In genomic region chr14:99612065-99612736, GRCh38 we compare ENCODE assay signal across 20 cellular contexts. TPM values are rescaled to one million over a fixed set of nuclear protein-coding genes. Genes with fewer than 3 reads are reported as not detected.
DNase-seq lines count a peak whose midpoint lies in the region; ATAC-seq and TF ChIP-seq lines count a peak whose summit lies in the region.
"Had no signal": no experiment of that assay in that cellular context is flagged by ENCODE, and none has a peak within 500 bp of the region (broad histone marks: within the 10 kb centered on the region; RNA-seq: fewer than 3 reads in every experiment).

No MANE protein-coding gene starts in this region.

- intact Hi-C loops in MCF 10A (cut with micrococcal nuclease) (no loop called here), breast epithelium (cut with DNase I; ENCODE audit: low total_unique reads) (no loop called here), vagina (cut with DNase I) (no loop called here)

- no TSS peak for BruUV-seq in MCF 10A (replicated peaks; lab: Mats Ljungman, UMichigan)

- peak; percentile 49 for DNase-seq in MCF 10A (ENCODE audit: unreplicated experiment)
- no peak for DNase-seq in breast epithelium (ENCODE audit: low spot score in 2 of 2)
- peak; percentile 91 to 94 for DNase-seq in foreskin keratinocyte
- DNase-seq in vagina (ENCODE audit: extremely low spot score in 2 of 2): no peak
- DNase-seq in HuH-7 (ENCODE audit: low spot score): no peak
- DNase-seq: activated CD8-positive, alpha-beta memory T cell treated with anti-CD3 and anti-CD28 coated beads, Interleukin-2, amount 10 ng/mL, durations not matched to agents 7 days and 5 days; activated gamma-delta T cell treated with Interleukin-2 at 50 U/mL for 16 hours; brain microvascular endothelial cell; CD8-positive, alpha-beta memory T cell; H9; naive B cell; NCI-H187 treated with DMSO at 0.1 percent for 48 hours; SK-N-SH; stimulated activated CD4-positive, alpha-beta T cell treated with anti-CD3 and anti-CD28 coated beads, Interleukin-15, amount 100 ng/mL, for 24 hours had no signal

- H3K36me3 ChIP-seq in breast epithelium (no peaks in the 10 kb centered on the region), OCI-LY3 (replicated peaks; ENCODE audit: low read depth, low read length) (no peaks in the 10 kb centered on the region), vagina (no peaks in the 10 kb centered on the region)
- H3K36me3 ChIP-seq: brain microvascular endothelial cell, prostate gland had no signal

- H2AFZ ChIP-seq in OCI-LY3 (ENCODE audit: low read depth, low read length): no peak overlapping the region

- no peak overlapping the region for H3K4me3 Mint-ChIP-seq in MCF 10A (ENCODE audit: unreplicated experiment)
- H3K4me3 Mint-ChIP-seq: activated CD8-positive, alpha-beta memory T cell treated with anti-CD3 and anti-CD28 coated beads, Interleukin-2, amount 10 ng/mL, durations not matched to agents 7 days and 5 days; CD8-positive, alpha-beta memory T cell; H9; naive B cell had no signal

- no peak for TF ChIP-seq POLR2A in breast epithelium (IDR thresholded peaks at IDR 0.05)
- TF ChIP-seq POLR2A in vagina (IDR thresholded peaks at IDR 0.05): no peak

- CTCF ChIA-PET in MCF 10A (lab: Yijun Ruan, JAX): interaction anchor here (0.7 to 1.1 kb wide), 2 partner anchors 16 to 130 kb away, joined by 3 read pairs; no protein-coding TSS in a partner anchor

- H3K36me3 Mint-ChIP-seq in MCF 10A (ENCODE audit: insufficient read depth, unreplicated experiment): no peaks in the 10 kb centered on the region
- H3K36me3 Mint-ChIP-seq: activated CD8-positive, alpha-beta memory T cell treated with anti-CD3 and anti-CD28 coated beads, Interleukin-2, amount 10 ng/mL, durations not matched to agents 7 days and 5 days; CD8-positive, alpha-beta memory T cell; naive B cell had no signal

- H3K4me1 ChIP-seq in breast epithelium (no peaks in the 10 kb centered on the region), OCI-LY3 (ENCODE audit: low read length) (peaks cover 19% of the 10 kb centered on the region), foreskin keratinocyte (peaks cover 8% of the 10 kb centered on the region), vagina (peaks cover 55% of the 10 kb centered on the region)
- H3K4me1 ChIP-seq: prostate gland had no signal

- no peaks in the 10 kb centered on the region for H3K9me3 Mint-ChIP-seq in MCF 10A (ENCODE audit: unreplicated experiment)
- H3K9me3 Mint-ChIP-seq: CD8-positive, alpha-beta memory T cell; H9; naive B cell had no signal

- no peaks in the 10 kb centered on the region for H3K79me2 ChIP-seq in OCI-LY3 (ENCODE audit: low read length)

- ATAC-seq in foreskin keratinocyte: peak; percentile 85
- no peak for ATAC-seq in HG03159 (IDR thresholded peaks at IDR 0.05; ENCODE audit: unreplicated experiment)
- no peak for ATAC-seq in HG03432 (IDR thresholded peaks at IDR 0.05; ENCODE audit: unreplicated experiment)
- ATAC-seq: activated CD8-positive, alpha-beta memory T cell treated with anti-CD3 and anti-CD28 coated beads, Interleukin-2, amount 10 ng/mL, durations not matched to agents 7 days and 5 days; left lobe of liver had no signal

- no peaks in the 10 kb centered on the region for H4K20me1 ChIP-seq in OCI-LY3 (ENCODE audit: insufficient read depth, low read length)

- H3K27ac ChIP-seq in breast epithelium (no peak overlapping the region), OCI-LY3 (ENCODE audit: low read length) (no peak overlapping the region), foreskin keratinocyte (peak overlapping the region; percentile 67), vagina (peak overlapping the region; percentile 57)
- H3K27ac ChIP-seq: brain microvascular endothelial cell, KMS-11, prostate gland had no signal

- TF ChIP-seq CTCF in MCF 10A (IDR thresholded peaks at IDR 0.05; ENCODE audit: unreplicated experiment) (no peak), breast epithelium (IDR thresholded peaks at IDR 0.05) (no peak), OCI-LY3 (IDR thresholded peaks at IDR 0.05; ENCODE audit: low read depth, low read length) (no peak), foreskin keratinocyte (conservative IDR thresholded peaks at IDR 0.05) (no peak), vagina (IDR thresholded peaks at IDR 0.05) (no peak)

- POLR2A ChIA-PET in MCF 10A (lab: Yijun Ruan, JAX): interaction anchor here (1.1 to 1.4 kb wide), 4 partner anchors 9 to 95 kb away, joined by 3 to 8 read pairs (median 5); partner anchors contain the start of gene CCDC85C

- H3K27me3 Mint-ChIP-seq in MCF 10A (ENCODE audit: insufficient read depth, unreplicated experiment): no peaks in the 10 kb centered on the region

- no peak overlapping the region for H3K9ac ChIP-seq in OCI-LY3 (ENCODE audit: low read length)
- H3K9ac ChIP-seq: KMS-11, SK-N-SH had no signal

- H3K4me1 Mint-ChIP-seq in MCF 10A (ENCODE audit: insufficient read depth, unreplicated experiment): peaks cover 8% of the 10 kb centered on the region
- H3K4me1 Mint-ChIP-seq: activated CD8-positive, alpha-beta memory T cell treated with anti-CD3 and anti-CD28 coated beads, Interleukin-2, amount 10 ng/mL, durations not matched to agents 7 days and 5 days had no signal

- peak overlapping the region; percentile 25 for H3K4me2 ChIP-seq in OCI-LY3 (ENCODE audit: low read length)
- H3K4me2 ChIP-seq: KMS-11, SK-N-SH had no signal

- peak overlapping the region; percentile 75 for H3K27ac Mint-ChIP-seq in MCF 10A (ENCODE audit: low read depth, unreplicated experiment)
- H3K27ac Mint-ChIP-seq: activated CD8-positive, alpha-beta memory T cell treated with anti-CD3 and anti-CD28 coated beads, Interleukin-2, amount 10 ng/mL, durations not matched to agents 7 days and 5 days; CD8-positive, alpha-beta memory T cell; naive B cell had no signal

- H3K4me3 ChIP-seq in breast epithelium (no peak overlapping the region), OCI-LY3 (ENCODE audit: low read length) (no peak overlapping the region), vagina (no peak overlapping the region)
- H3K4me3 ChIP-seq: prostate gland had no signal

- no peaks in the 10 kb centered on the region for H3K27me3 ChIP-seq in breast epithelium
- H3K27me3 ChIP-seq in OCI-LY3 (ENCODE audit: low read depth, low read length): peaks cover 5% of the 10 kb centered on the region; the same call in 1 of the 2 replicates
- no peaks in the 10 kb centered on the region for H3K27me3 ChIP-seq in foreskin keratinocyte
- no peaks in the 10 kb centered on the region for H3K27me3 ChIP-seq in vagina
- H3K27me3 ChIP-seq: brain microvascular endothelial cell had no signal

- H3K9me3 ChIP-seq in breast epithelium: no peaks in the 10 kb centered on the region
- H3K9me3 ChIP-seq in OCI-LY3 (ENCODE audit: insufficient read depth, low read length): no peaks in the 10 kb centered on the region
- H3K9me3 ChIP-seq in vagina: no peaks in the 10 kb centered on the region
- H3K9me3 ChIP-seq: prostate gland, SK-N-SH had no signal

RNA-seq across cellular contexts. Expression of gene CCDC85C, which starts 8.2 kb away (rescaled TPM):
- total RNA-seq in MCF 10A (2022): 19.1 and 29.9 TPM in 2 replicates
- 1 to 10 TPM; 1.3 to 8.3 (median 4.3) TPM for total RNA-seq in breast epithelium
- total RNA-seq in foreskin keratinocyte: 51.9 and 65.2 TPM in 2 replicates
- polyA plus RNA-seq in foreskin keratinocyte: 26.0 and 35.4 TPM in 2 replicates
- 6.9 TPM for total RNA-seq in vagina

RNA-seq across cellular contexts. Expression of gene HHIPL1, which starts 32.7 kb away (rescaled TPM):
- 0.10 TPM in 1 of 2 replicates, not detected in the other for total RNA-seq in MCF 10A (2022)
- total RNA-seq in breast epithelium: 1 to 10 TPM; 1.3 to 4.6 (median 2.3) TPM
- 0.46 and 0.71 TPM in 2 replicates for total RNA-seq in foreskin keratinocyte
- 0.45 and 0.58 TPM in 2 replicates for polyA plus RNA-seq in foreskin keratinocyte
- 5.9 TPM for total RNA-seq in vagina
- polyA plus RNA-seq: CD8-positive, alpha-beta memory T cell had no signal

Comparison
In these comparisons a context has a peak if more than half of its experiments do, and no peak if none do; other contexts are left out.
1. DNase-seq: peak in MCF 10A (single experiment) and foreskin keratinocyte (2 of 2); none in breast epithelium (0 of 2), vagina (0 of 2) and HuH-7 (single experiment).
2. H3K27ac ChIP-seq: peak in foreskin keratinocyte (single experiment) and vagina (single experiment); none in breast epithelium (0 of 2) and OCI-LY3 (single experiment).